ENCODE assay signal across 20 cellular contexts in the genomic region with DNA sequence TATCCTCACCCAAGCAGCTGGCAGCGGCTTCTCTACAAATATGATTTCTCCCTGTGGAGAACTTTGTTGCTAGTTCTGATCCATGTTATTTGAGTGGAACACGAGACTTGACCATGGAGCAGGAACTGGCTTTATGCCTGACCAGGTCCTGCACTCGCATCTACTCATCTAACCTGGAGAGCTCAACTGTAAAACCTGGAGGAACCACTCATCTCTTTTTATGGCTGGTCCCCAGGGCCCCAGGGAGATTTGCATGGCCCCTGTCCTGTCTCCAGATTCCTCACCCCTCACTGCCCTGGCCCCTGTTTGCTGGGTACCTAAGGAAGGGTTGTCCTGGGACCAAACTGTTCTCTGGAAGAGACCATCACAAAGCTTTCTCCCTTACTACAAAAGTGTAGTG. TPM values are rescaled to one million over a fixed set of nuclear protein-coding genes. Genes with fewer than 3 reads are reported as not detected.
DNase-seq lines count a peak whose midpoint lies in the region; ATAC-seq lines count a peak whose summit lies in the region.
"Had no signal": no experiment of that assay in that cellular context is flagged by ENCODE, and none has a peak within 500 bp of the region (broad histone marks: within the 10 kb centered on the region; RNA-seq: fewer than 3 reads in every experiment).

No MANE protein-coding gene starts in this region.

- H3K9me3 ChIP-seq in HUES64 (ENCODE audit: insufficient read depth, low read depth, low read length) (peaks cover 7% of the 10 kb centered on the region; the same call in 1 of the 2 replicates), iPS-20b (ENCODE audit: insufficient read depth, low read depth, low read length) (no peaks in the 10 kb centered on the region)
- H3K9me3 ChIP-seq: testis had no signal

- 0 out of 2 replicates have a peak overlapping the region, but pooled peaks have one; percentile 81 for H3K4me3 ChIP-seq in ACC112 (ENCODE audit: low read depth, low read length)
- 0 out of 2 replicates have a peak overlapping the region, but pooled peaks have one; percentile 92 for H3K4me3 ChIP-seq in HUES64 (ENCODE audit: low read length)
- peak overlapping the region; percentile 93; the same call in 1 of the 2 replicates for H3K4me3 ChIP-seq in iPS-20b (ENCODE audit: low read length)
- H3K4me3 ChIP-seq: A549 had no signal

- peaks cover 28% of the 10 kb centered on the region for H3K79me2 ChIP-seq in ACC112 (ENCODE audit: control insufficient read depth, insufficient read depth, low read length, unreplicated experiment)

- DNase-seq in activated naive CD4-positive, alpha-beta T cell treated with anti-CD3 and anti-CD28 coated beads, Interleukin-2, amount 10 ng/mL, durations not matched to agents 7 days and 5 days: no peak
- DNase-seq in caudate nucleus (lab: John Stamatoyannopoulos, UW): no peak
- no peak for DNase-seq in activated CD4-positive, CD25-positive, alpha-beta regulatory T cell treated with anti-CD3 and anti-CD28 coated beads, Interleukin-2, amount 50 U/mL, for 72 hours
- DNase-seq: effector memory CD4-positive, alpha-beta T cell; naive B cell; NCI-H2029; NCI-H748 treated with DMSO at 0.1 percent for 48 hours; RPMI8226 had no signal

- peaks cover 55% of the 10 kb centered on the region for H3K27me3 Mint-ChIP-seq in activated naive CD4-positive, alpha-beta T cell treated with anti-CD3 and anti-CD28 coated beads, Interleukin-2, amount 10 ng/mL, durations not matched to agents 7 days and 5 days

- H3K4me1 ChIP-seq in ACC112 (ENCODE audit: control insufficient read depth, insufficient read depth, low read length, unreplicated experiment): peaks cover 20% of the 10 kb centered on the region
- H3K4me1 ChIP-seq in HUES64 (ENCODE audit: insufficient read depth, low read length): peaks cover 20% of the 10 kb centered on the region
- H3K4me1 ChIP-seq in iPS-20b (ENCODE audit: insufficient read depth, low read length): peaks cover 7% of the 10 kb centered on the region; the same call in 1 of the 2 replicates
- H3K4me1 ChIP-seq: A549 had no signal

- H3K27ac ChIP-seq in ACC112 (ENCODE audit: low read depth, low read length) (no peak overlapping the region), HUES64 (ENCODE audit: low read depth, low read length) (peak overlapping the region; percentile 17; the same call in 1 of the 2 replicates), iPS-20b (ENCODE audit: low read length) (no peak overlapping the region), caudate nucleus (ENCODE audit: low read depth, low read length) (no peak overlapping the region)
- H3K27ac ChIP-seq: A549, cardiac muscle cell, right atrium auricular region had no signal

- H3K27ac Mint-ChIP-seq in activated naive CD4-positive, alpha-beta T cell treated with anti-CD3 and anti-CD28 coated beads, Interleukin-2, amount 10 ng/mL, durations not matched to agents 7 days and 5 days: no peak overlapping the region
- H3K27ac Mint-ChIP-seq: activated naive CD8-positive, alpha-beta T cell; CD4-positive, alpha-beta memory T cell; naive B cell; T-helper 1 cell treated with Interleukin-12 subunit alpha and Interleukin-12 subunit beta and Interleukin-4 antibody, amounts not matched to agents 30 μg/mL and 1 μg/mL, for 36 hours had no signal

- CTCF ChIA-PET in activated naive CD4-positive, alpha-beta T cell treated with anti-CD3 and anti-CD28 coated beads, Interleukin-2, amount 10 ng/mL, durations not matched to agents 7 days and 5 days (lab: Charles Lee): no interaction called here

- no peak overlapping the region for H3K9ac ChIP-seq in HUES64 (ENCODE audit: low read depth, low read length)
- H3K9ac ChIP-seq in iPS-20b (ENCODE audit: low read depth, low read length): no peak overlapping the region; the same call in 1 of the 2 replicates

- peak; percentile 36 for ATAC-seq in GM21619 (IDR thresholded peaks at IDR 0.05; ENCODE audit: unreplicated experiment)
- no peak for ATAC-seq in HG02938 (IDR thresholded peaks at IDR 0.05; ENCODE audit: unreplicated experiment)
- ATAC-seq: A549 had no signal

- no peak overlapping the region for H3K4me3 Mint-ChIP-seq in activated naive CD4-positive, alpha-beta T cell treated with anti-CD3 and anti-CD28 coated beads, Interleukin-2, amount 10 ng/mL, durations not matched to agents 7 days and 5 days
- H3K4me3 Mint-ChIP-seq: T-helper 1 cell treated with Interleukin-12 subunit alpha and Interleukin-12 subunit beta and Interleukin-4 antibody, amounts not matched to agents 30 μg/mL and 1 μg/mL, for 36 hours had no signal

- peaks cover 2% of the 10 kb centered on the region for H3K36me3 Mint-ChIP-seq in activated naive CD4-positive, alpha-beta T cell treated with anti-CD3 and anti-CD28 coated beads, Interleukin-2, amount 10 ng/mL, durations not matched to agents 7 days and 5 days

- H2AFZ ChIP-seq in ACC112 (ENCODE audit: low read length, unreplicated experiment): no peak overlapping the region

- WGBS in HUES64: 79% methylated on average over 3 of the region's 3 CpGs

- H3K36me3 ChIP-seq in ACC112 (ENCODE audit: insufficient read depth, low read length) (peaks cover 14% of the 10 kb centered on the region), HUES64 (ENCODE audit: insufficient read depth, low read length) (peaks cover 8% of the 10 kb centered on the region), iPS-20b (ENCODE audit: insufficient read depth, low read depth, low read length) (peaks cover 10% of the 10 kb centered on the region; the same call in 1 of the 2 replicates)
- H3K36me3 ChIP-seq: cardiac muscle cell, right atrium auricular region had no signal

- H3K27me3 ChIP-seq in ACC112 (ENCODE audit: insufficient read depth, low read length) (no peaks in the 10 kb centered on the region), HUES64 (ENCODE audit: insufficient read depth, low read length) (peaks cover 2% of the 10 kb centered on the region; the same call in 1 of the 2 replicates), iPS-20b (ENCODE audit: insufficient read depth, low read length) (peaks cover 10% of the 10 kb centered on the region; the same call in 1 of the 2 replicates)
- H3K27me3 ChIP-seq: cardiac muscle cell, right atrium auricular region, testis had no signal

- peaks cover 8% of the 10 kb centered on the region for H3K4me1 Mint-ChIP-seq in activated naive CD4-positive, alpha-beta T cell treated with anti-CD3 and anti-CD28 coated beads, Interleukin-2, amount 10 ng/mL, durations not matched to agents 7 days and 5 days

- no peaks in the 10 kb centered on the region for H3K9me3 Mint-ChIP-seq in activated naive CD4-positive, alpha-beta T cell treated with anti-CD3 and anti-CD28 coated beads, Interleukin-2, amount 10 ng/mL, durations not matched to agents 7 days and 5 days
- H3K9me3 Mint-ChIP-seq: T-helper 1 cell treated with Interleukin-12 subunit alpha and Interleukin-12 subunit beta and Interleukin-4 antibody, amounts not matched to agents 30 μg/mL and 1 μg/mL, for 36 hours had no signal

RNA-seq across cellular contexts. Expression of a gene that starts 16.0 kb away (rescaled TPM):
- 29.6 TPM for polyA plus RNA-seq in HUES64 (2013, experiment 1 of 2)
- polyA plus RNA-seq in HUES64 (2013, experiment 2 of 2): 39.2 TPM

RNA-seq across cellular contexts. Expression of a gene that starts 49.1 kb away (rescaled TPM):
- polyA plus RNA-seq in HUES64 (2013, experiment 1 of 2): not detected
- polyA plus RNA-seq in HUES64 (2013, experiment 2 of 2): not detected
- polyA plus RNA-seq: A549; cardiac muscle cell; CD4-positive, alpha-beta memory T cell had no signal
